In the genomic region with DNA sequence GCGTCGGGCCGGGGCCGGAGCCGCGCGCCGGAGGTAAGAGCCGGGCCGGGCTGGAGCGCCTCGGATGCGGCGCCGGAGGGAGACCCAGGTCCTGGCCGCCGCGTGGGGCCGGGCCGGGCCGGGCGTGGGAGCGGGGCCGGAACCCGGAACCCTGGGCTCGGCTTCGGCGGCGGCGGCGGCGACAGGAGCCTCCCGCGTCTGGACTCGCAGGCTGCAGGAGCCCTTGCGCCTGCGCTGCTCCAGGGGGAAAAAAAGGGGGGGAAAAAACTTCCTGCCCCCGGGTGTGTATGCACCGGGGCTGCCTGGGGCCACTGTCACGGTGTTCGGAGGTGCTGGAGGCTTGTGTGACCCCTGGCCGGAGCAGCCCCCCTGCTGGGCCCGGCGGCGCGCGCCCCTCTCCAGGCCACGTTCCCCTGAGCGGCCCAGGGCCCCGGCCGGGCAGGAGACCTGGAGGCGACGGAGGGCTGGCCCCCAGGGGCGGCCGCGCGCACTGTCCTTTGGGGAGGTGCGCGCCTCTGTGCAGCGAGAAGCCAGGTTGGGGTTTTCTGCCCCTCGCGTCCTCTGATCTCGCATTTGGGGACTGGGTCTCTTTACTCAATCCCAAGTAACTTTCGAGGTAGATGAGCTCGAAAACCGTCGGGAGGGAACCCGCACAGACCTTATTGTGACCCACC, we compare ENCODE assay signal across 8 cellular contexts. TPM values are rescaled to one million over a fixed set of nuclear protein-coding genes. Genes with fewer than 3 reads are reported as not detected.
DNase-seq lines count a peak whose midpoint lies in the region; ATAC-seq, FAIRE-seq and TF ChIP-seq lines count a peak whose summit lies in the region.

No MANE protein-coding gene starts in this region.

- peak overlapping the region; percentile 89 for H3K4me3 Mint-ChIP-seq in CD4-positive, alpha-beta T cell

- no peaks in the 10 kb centered on the region for H3K9me3 ChIP-seq in CD4-positive, alpha-beta T cell (ENCODE audit: control insufficient read depth, low read length)
- no peaks in the 10 kb centered on the region for H3K9me3 ChIP-seq in parathyroid adenoma (ENCODE audit: control insufficient read depth, low read length)

- intact Hi-C loops in CD4-positive, alpha-beta T cell (cut with DNase I, micrococcal nuclease), result loop anchor here in 1 of 2 experiments (5.0 kb wide), 1 partner anchor 66 kb away; no protein-coding TSS in a partner anchor

- peaks cover 1% of the 10 kb centered on the region for H3K79me2 ChIP-seq in parathyroid adenoma

- H3K27me3 Mint-ChIP-seq in CD4-positive, alpha-beta T cell, result peaks cover 62% of the 10 kb centered on the region

- peak overlapping the region; percentile 66 for H3K4me3 ChIP-seq in parathyroid adenoma (ENCODE audit: low read depth, low read length)

- H3K4me1 Mint-ChIP-seq in CD4-positive, alpha-beta T cell (ENCODE audit: low read depth), result peaks cover 26% of the 10 kb centered on the region

- peaks cover 7% of the 10 kb centered on the region for H3K4me1 ChIP-seq in parathyroid adenoma

- H3K36me3 Mint-ChIP-seq in CD4-positive, alpha-beta T cell (ENCODE audit: low read depth), result no peaks in the 10 kb centered on the region

- H2AFZ ChIP-seq in parathyroid adenoma, result peak overlapping the region; percentile 90

- POLR2A ChIA-PET in CD4-positive, alpha-beta T cell (lab: Charles Lee), result no interaction called here

- peaks cover 33% of the 10 kb centered on the region for H3K27me3 ChIP-seq in CD4-positive, alpha-beta T cell (ENCODE audit: control insufficient read depth, insufficient read depth, low read length)
- no peaks in the 10 kb centered on the region for H3K27me3 ChIP-seq in parathyroid adenoma (ENCODE audit: control insufficient read depth, insufficient read depth, low read length)

- no peak overlapping the region for H3K27ac ChIP-seq in CD4-positive, alpha-beta T cell (ENCODE audit: low read depth, low read length)
- peak overlapping the region; percentile 67 for H3K27ac ChIP-seq in VCaP
- no peak overlapping the region for H3K27ac ChIP-seq in parathyroid adenoma

- no peak for FAIRE-seq in frontal cortex (lab: Jason Lieb, UNC)

- no peaks in the 10 kb centered on the region for H3K9me3 Mint-ChIP-seq in CD4-positive, alpha-beta T cell

- H3K36me3 ChIP-seq in parathyroid adenoma (ENCODE audit: control insufficient read depth, insufficient read depth, low read length), result no peaks in the 10 kb centered on the region

- CTCF ChIA-PET in CD4-positive, alpha-beta T cell (lab: Charles Lee), result no interaction called here

- H3K4me2 ChIP-seq in parathyroid adenoma (ENCODE audit: low read length), result peak overlapping the region; percentile 95

- no peak for TF ChIP-seq CTCF in CD4-positive, alpha-beta T cell (IDR thresholded peaks at IDR 0.05)
- no peak for TF ChIP-seq CTCF in VCaP (conservative IDR thresholded peaks at IDR 0.05)
- no peak for TF ChIP-seq CTCF in parathyroid adenoma (IDR thresholded peaks at IDR 0.05)

- no peak overlapping the region for H3K27ac Mint-ChIP-seq in CD4-positive, alpha-beta T cell

- no peak for DNase-seq in CD4-positive, alpha-beta T cell
- peak; percentile 32 to 43 for DNase-seq in frontal cortex (ENCODE audit: low spot score in 2 of 2)
- DNase-seq in NCI-H2029 (lab: John Stamatoyannopoulos, UW), result no peak
- DNase-seq in midbrain (lab: John Stamatoyannopoulos, UW), result no peak

- H3K9ac ChIP-seq in parathyroid adenoma, result no peak overlapping the region

- no peak for ATAC-seq in CD4-positive, alpha-beta T cell (ENCODE audit: poor library complexity)
- ATAC-seq in GM19023 (IDR thresholded peaks at IDR 0.05; ENCODE audit: unreplicated experiment), result peak; percentile 27
- peak; percentile 19 for ATAC-seq in HG03108 (IDR thresholded peaks at IDR 0.05; ENCODE audit: unreplicated experiment)

RNA-seq across cellular contexts. Expression of gene KLHL29, which starts 0.9 kb away (rescaled TPM):
- 1 to 10 TPM; 2.5 to 2.7 TPM for total RNA-seq in CD4-positive, alpha-beta T cell
- 14.3 TPM for total RNA-seq in frontal cortex

Comparison
In these comparisons a context has a peak if more than half of its experiments do, and no peak if none do; other contexts are left out.
1. DNase-seq: peak in frontal cortex (2 of 2); none in CD4-positive, alpha-beta T cell (0 of 10), NCI-H2029 (single experiment) and midbrain (single experiment).